26 cellular contexts compared by ENCODE assay signal in genomic region chr7:39005461-39005860, GRCh38. TPM values are rescaled to one million over a fixed set of nuclear protein-coding genes. Genes with fewer than 3 reads are reported as not detected.
"Had no signal": no experiment of that assay in that cellular context is flagged by ENCODE, and none has a peak within 500 bp of the region (broad histone marks: within the 10 kb centered on the region; RNA-seq: fewer than 3 reads in every experiment).

No MANE protein-coding gene starts in this region.

- FAIRE-seq: K562, TTC549 had no signal

- H3K4me3 ChIP-seq: breast epithelium, K562, Peyer's patch, SK-N-MC had no signal

- DNase-seq: activated CD4-positive, alpha-beta memory T cell treated with anti-CD3 and anti-CD28 coated beads, Interleukin-2, amount 10 ng/mL, durations not matched to agents 7 days and 5 days; activated CD4-positive, alpha-beta T cell treated with anti-CD3 and anti-CD28 coated beads for 36 hours; activated CD4-positive, alpha-beta T cell treated with anti-CD3 and anti-CD28 coated beads, Interleukin-2, amount 50 U/mL, for 1 hour; activated T-cell treated with anti-CD3 and anti-CD28 coated beads for 4 hours; aorta; caudate nucleus; Karpas-422; MM.1S; NCI-H1105 treated with DMSO at 0.1 percent for 48 hours; NCI-H1436 treated with DMSO at 0.1 percent for 48 hours; NCI-H187; NCI-H2081; NCI-H510A treated with DMSO at 0.1 percent for 48 hours; NCI-H69; Peyer's patch; SIG-M5; T-cell; T-helper 2 cell; T1000 had no signal

- H3K27me3 Mint-ChIP-seq: activated CD4-positive, alpha-beta memory T cell treated with anti-CD3 and anti-CD28 coated beads, Interleukin-2, amount 10 ng/mL, durations not matched to agents 7 days and 5 days; activated naive CD4-positive, alpha-beta T cell treated with anti-CD3 and anti-CD28 coated beads, Interleukin-2, amount 50 U/mL, for 24 hours; T-cell had no signal

- H3K36me3 ChIP-seq: breast epithelium, Peyer's patch had no signal

- H3K36me3 Mint-ChIP-seq: activated naive CD4-positive, alpha-beta T cell treated with anti-CD3 and anti-CD28 coated beads, Interleukin-2, amount 50 U/mL, for 24 hours; T-cell had no signal

- ATAC-seq: activated CD4-positive, alpha-beta T cell treated with anti-CD3 and anti-CD28 coated beads for 36 hours; K562; T-cell had no signal

- H3K9me3 ChIP-seq: breast epithelium, Peyer's patch had no signal

- H3K4me3 Mint-ChIP-seq: activated CD4-positive, alpha-beta memory T cell treated with anti-CD3 and anti-CD28 coated beads, Interleukin-2, amount 10 ng/mL, durations not matched to agents 7 days and 5 days; activated CD4-positive, alpha-beta T cell treated with anti-CD3 and anti-CD28 coated beads for 36 hours; activated naive CD4-positive, alpha-beta T cell treated with anti-CD3 and anti-CD28 coated beads, Interleukin-2, amount 50 U/mL, for 24 hours; T-cell had no signal

- H3K9me3 Mint-ChIP-seq: activated CD4-positive, alpha-beta memory T cell treated with anti-CD3 and anti-CD28 coated beads, Interleukin-2, amount 10 ng/mL, durations not matched to agents 7 days and 5 days; activated naive CD4-positive, alpha-beta T cell treated with anti-CD3 and anti-CD28 coated beads, Interleukin-2, amount 50 U/mL, for 24 hours; T-cell had no signal

- H3K4me1 ChIP-seq: breast epithelium, Peyer's patch had no signal

- H3K4me1 Mint-ChIP-seq: activated CD4-positive, alpha-beta memory T cell treated with anti-CD3 and anti-CD28 coated beads, Interleukin-2, amount 10 ng/mL, durations not matched to agents 7 days and 5 days; activated CD4-positive, alpha-beta T cell treated with anti-CD3 and anti-CD28 coated beads for 36 hours; activated naive CD4-positive, alpha-beta T cell treated with anti-CD3 and anti-CD28 coated beads, Interleukin-2, amount 50 U/mL, for 24 hours; T-cell had no signal

- H3K27ac ChIP-seq: breast epithelium, Peyer's patch, SK-N-MC, VCaP had no signal

- H3K27ac Mint-ChIP-seq: activated CD4-positive, alpha-beta memory T cell treated with anti-CD3 and anti-CD28 coated beads, Interleukin-2, amount 10 ng/mL, durations not matched to agents 7 days and 5 days; activated CD4-positive, alpha-beta T cell treated with anti-CD3 and anti-CD28 coated beads for 36 hours; activated naive CD4-positive, alpha-beta T cell treated with anti-CD3 and anti-CD28 coated beads, Interleukin-2, amount 50 U/mL, for 24 hours; T-cell had no signal

- H3K27me3 ChIP-seq: breast epithelium, Peyer's patch had no signal

RNA-seq across cellular contexts. Expression of gene POU6F2, which starts 27.8 kb away (rescaled TPM):
- total RNA-seq: activated CD4-positive, alpha-beta memory T cell treated with anti-CD3 and anti-CD28 coated beads, Interleukin-2, amount 10 ng/mL, durations not matched to agents 7 days and 5 days; activated CD4-positive, alpha-beta T cell treated with anti-CD3 and anti-CD28 coated beads for 36 hours; activated CD8-positive, alpha-beta memory T cell treated with anti-CD3 and anti-CD28 coated beads for 36 hours; T-cell had no signal
